16 cellular contexts compared by ENCODE assay signal in genomic region chr5:178333821-178334481, GRCh38.
"Had no signal": no experiment of that assay in that cellular context is flagged by ENCODE, and none has a peak within 500 bp of the region (broad histone marks: within the 10 kb centered on the region; RNA-seq: fewer than 3 reads in every experiment).

No MANE protein-coding gene starts in this region.

- H3K4me3 ChIP-seq: psoas muscle, thoracic aorta had no signal

- H3K9me3 Mint-ChIP-seq: activated CD4-positive, alpha-beta T cell treated with anti-CD3 and anti-CD28 coated beads, Interleukin-2, amount 10 ng/mL, durations not matched to agents 24 days and 14 days; activated naive CD4-positive, alpha-beta T cell treated with anti-CD3 and anti-CD28 coated beads, Interleukin-2, amount 50 U/mL, for 72 hours had no signal

- ATAC-seq: activated naive CD4-positive, alpha-beta T cell treated with anti-CD3 and anti-CD28 coated beads, Interleukin-2, amount 50 U/mL, for 72 hours; psoas muscle; stimulated activated naive CD8-positive, alpha-beta T cell treated with anti-CD3 and anti-CD28 coated beads, Interleukin-15, Interleukin-2, amounts not matched to agents 100 U/mL and 50 U/mL, for 24 hours had no signal

- H3K36me3 Mint-ChIP-seq: activated naive CD4-positive, alpha-beta T cell treated with anti-CD3 and anti-CD28 coated beads, Interleukin-2, amount 50 U/mL, for 72 hours had no signal

- H3K27me3 Mint-ChIP-seq: activated CD4-positive, alpha-beta T cell treated with anti-CD3 and anti-CD28 coated beads, Interleukin-2, amount 10 ng/mL, durations not matched to agents 24 days and 14 days had no signal

- H3K36me3 ChIP-seq: brain microvascular endothelial cell, thoracic aorta, WERI-Rb-1 had no signal

- H3K4me3 Mint-ChIP-seq: activated CD4-positive, alpha-beta T cell treated with anti-CD3 and anti-CD28 coated beads, Interleukin-2, amount 10 ng/mL, durations not matched to agents 24 days and 14 days had no signal

- H3K27me3 ChIP-seq: brain microvascular endothelial cell had no signal

- FAIRE-seq: frontal cortex, urothelium cell line had no signal

- H3K27ac Mint-ChIP-seq: activated CD4-positive, alpha-beta T cell treated with anti-CD3 and anti-CD28 coated beads, Interleukin-2, amount 10 ng/mL, durations not matched to agents 24 days and 14 days had no signal

- H3K27ac ChIP-seq: brain microvascular endothelial cell, psoas muscle, thoracic aorta, WERI-Rb-1 had no signal

- DNase-seq: activated CD4-positive, alpha-beta T cell treated with anti-CD3 and anti-CD28 coated beads, Interleukin-2, amount 10 ng/mL, durations not matched to agents 24 days and 14 days; activated CD8-positive, alpha-beta memory T cell treated with anti-CD3 and anti-CD28 coated beads for 24 hours; amniotic stem cell; brain microvascular endothelial cell; islet precursor cell; nucleus accumbens; stimulated activated CD4-positive, alpha-beta T cell treated with anti-CD3 and anti-CD28 coated beads, Interleukin-4, amount 100 ng/mL, for 1 hour; stimulated activated CD8-positive, alpha-beta memory T cell treated with anti-CD3 and anti-CD28 coated beads, Interleukin-4, amount 100 ng/mL, for 48 hours; stimulated activated naive CD8-positive, alpha-beta T cell treated with anti-CD3 and anti-CD28 coated beads, Interleukin-15, Interleukin-2, amounts not matched to agents 100 U/mL and 50 U/mL, for 24 hours; T-helper 1 cell; WERI-Rb-1 had no signal

- H3K9me3 ChIP-seq: psoas muscle, thoracic aorta had no signal
